In the genomic region with DNA sequence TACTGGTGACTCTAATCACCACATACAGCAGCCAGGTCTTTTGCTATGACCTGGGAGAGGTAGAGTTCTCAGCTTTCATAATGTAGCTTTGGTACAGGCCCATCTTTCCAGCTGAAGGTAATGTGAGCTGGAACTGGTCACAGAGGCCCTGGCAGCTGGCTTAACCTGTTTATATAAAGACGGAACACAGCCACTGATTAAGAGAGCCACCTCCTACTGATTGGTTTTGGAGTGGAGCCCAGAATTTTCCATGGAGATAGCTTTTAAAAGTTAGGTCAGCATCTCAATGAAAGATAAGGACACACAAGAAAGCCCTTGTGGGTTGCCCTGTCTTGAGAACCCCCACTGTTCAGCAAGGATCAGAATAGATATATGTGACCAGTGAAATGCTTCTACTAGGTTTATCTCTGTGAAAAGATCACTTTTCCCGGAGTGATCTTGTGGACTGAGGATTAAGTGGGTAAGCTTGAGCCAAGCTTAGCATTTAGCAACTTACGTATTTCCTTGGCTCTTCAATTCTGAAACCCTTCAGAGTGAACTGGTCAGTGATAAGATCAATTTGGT, we compare ENCODE assay signal across 8 cellular contexts.
DNase-seq lines count a peak whose midpoint lies in the region; TF ChIP-seq lines count a peak whose summit lies in the region.

No MANE protein-coding gene starts in this region.

- H3K36me3 Mint-ChIP-seq in neural progenitor cell, result no peaks in the 10 kb centered on the region
- no peaks in the 10 kb centered on the region for H3K36me3 Mint-ChIP-seq in CD4-positive, alpha-beta memory T cell

- H3K4me1 ChIP-seq in colonic mucosa, result peaks cover 3% of the 10 kb centered on the region
- peaks cover 45% of the 10 kb centered on the region for H3K4me1 ChIP-seq in neural progenitor cell
- no peaks in the 10 kb centered on the region for H3K4me1 ChIP-seq in CD4-positive, alpha-beta memory T cell (ENCODE audit: insufficient read depth, low read length)

- in situ Hi-C loops in GM13977 (cut with MboI; ENCODE audit: low pct_unique_long_range_greater_than_20kb, low sequenced_read_pairs, unreplicated experiment), result no loop called here

- H2AFZ ChIP-seq in neural progenitor cell (replicated peaks), result no peak overlapping the region

- H3K4me3 Mint-ChIP-seq in neural progenitor cell, result no peak overlapping the region
- no peak overlapping the region for H3K4me3 Mint-ChIP-seq in CD4-positive, alpha-beta memory T cell

- peaks cover 27% of the 10 kb centered on the region for H3K4me1 Mint-ChIP-seq in neural progenitor cell
- peaks cover 0 to 6% (median 3%) of the 10 kb centered on the region in 4 donors for H3K4me1 Mint-ChIP-seq in CD4-positive, alpha-beta memory T cell

- peaks cover 6% of the 10 kb centered on the region for H3K27me3 Mint-ChIP-seq in neural progenitor cell (ENCODE audit: insufficient read depth, low read depth)
- peaks cover 0 to 2% of the 10 kb centered on the region in 2 donors for H3K27me3 Mint-ChIP-seq in CD4-positive, alpha-beta memory T cell

- H3K4me2 ChIP-seq in neural progenitor cell, result no peak overlapping the region

- peak; percentile 68 for DNase-seq in EH (ENCODE audit: low read depth)
- DNase-seq in NCI-H2171 treated with DMSO at 0.1 percent for 48 hours (lab: John Stamatoyannopoulos, UW), result peak; percentile 82
- DNase-seq in colonic mucosa, result peak; percentile 86
- DNase-seq in neural progenitor cell (ENCODE audit: low spot score), result peak; percentile 18
- DNase-seq in GM13977 (ENCODE audit: low spot score), result no peak
- no peak for DNase-seq in activated CD4-positive, alpha-beta T cell treated with anti-CD3 and anti-CD28 coated beads, Interleukin-2, amount 50 U/mL, for 48 hours
- no peak for DNase-seq in globus pallidus (ENCODE audit: low spot score)
- DNase-seq in CD4-positive, alpha-beta memory T cell, result no peak

- H3K27ac ChIP-seq in colonic mucosa (peak overlapping the region; percentile 73), neural progenitor cell (peak overlapping the region; percentile 49)
- no peak overlapping the region for H3K27ac ChIP-seq in CD4-positive, alpha-beta memory T cell (ENCODE audit: low read depth, low read length)

- no peaks in the 10 kb centered on the region for H3K9me3 ChIP-seq in colonic mucosa
- H3K9me3 ChIP-seq in neural progenitor cell (ENCODE audit: low read depth), result no peaks in the 10 kb centered on the region
- H3K9me3 ChIP-seq in CD4-positive, alpha-beta memory T cell (ENCODE audit: control insufficient read depth in 1 of 2, low read length in 2 of 2), result no peaks in the 10 kb centered on the region

- H3K9ac ChIP-seq in colonic mucosa (ENCODE audit: low read depth in 2 of 2, low read length in 2 of 2), result peak overlapping the region in 1 of 2 donors; percentile 22
- H3K9ac ChIP-seq in neural progenitor cell, result no peak overlapping the region

- no peak overlapping the region for H3K27ac Mint-ChIP-seq in neural progenitor cell
- peak overlapping the region in 1 of 7 donors; percentile 18 for H3K27ac Mint-ChIP-seq in CD4-positive, alpha-beta memory T cell

- no peaks in the 10 kb centered on the region for H3K36me3 ChIP-seq in colonic mucosa
- no peaks in the 10 kb centered on the region for H3K36me3 ChIP-seq in neural progenitor cell
- H3K36me3 ChIP-seq in CD4-positive, alpha-beta memory T cell (ENCODE audit: insufficient read depth, low read length), result no peaks in the 10 kb centered on the region

- H3F3A ChIP-seq in neural progenitor cell (ENCODE audit: low read depth), result peaks cover 12% of the 10 kb centered on the region

- intact Hi-C loops in colonic mucosa (cut with DNase I), result loop anchor here (5.0 kb wide), 1 partner anchor 51 kb away; no protein-coding TSS in a partner anchor
- intact Hi-C loops in CD4-positive, alpha-beta memory T cell (cut with micrococcal nuclease), result no loop called here

- H3K4me3 ChIP-seq in colonic mucosa (no peak overlapping the region), neural progenitor cell (no peak overlapping the region)
- no peak overlapping the region for H3K4me3 ChIP-seq in CD4-positive, alpha-beta memory T cell (ENCODE audit: low read length in 2 of 2)

- H3K9me3 Mint-ChIP-seq in neural progenitor cell, result no peaks in the 10 kb centered on the region
- no peaks in the 10 kb centered on the region for H3K9me3 Mint-ChIP-seq in CD4-positive, alpha-beta memory T cell

- POLR2A ChIA-PET in CD4-positive, alpha-beta memory T cell (lab: Charles Lee; ENCODE audit: partially characterized antibody), result no interaction called here

- H4K20me1 ChIP-seq in neural progenitor cell (ENCODE audit: low read depth), result no peaks in the 10 kb centered on the region

- TF ChIP-seq CTCF in colonic mucosa (IDR thresholded peaks at IDR 0.05), result no peak
- no peak for TF ChIP-seq CTCF in neural progenitor cell (IDR thresholded peaks at IDR 0.05)
- TF ChIP-seq CTCF in GM13977 (IDR thresholded peaks at IDR 0.05; ENCODE audit: extremely low read depth, insufficient read depth, missing control alignments), result no peak

- CTCF ChIA-PET in CD4-positive, alpha-beta memory T cell (lab: Charles Lee; ENCODE audit: partially characterized antibody), result no interaction called here

- H3K27me3 ChIP-seq in colonic mucosa, result no peaks in the 10 kb centered on the region
- H3K27me3 ChIP-seq in neural progenitor cell, result no peaks in the 10 kb centered on the region
- H3K27me3 ChIP-seq in CD4-positive, alpha-beta memory T cell (ENCODE audit: insufficient read depth, low read length), result no peaks in the 10 kb centered on the region

- H3K79me2 ChIP-seq in neural progenitor cell (ENCODE audit: low read depth), result no peaks in the 10 kb centered on the region

Comparison
In these comparisons a context has a peak if more than half of its experiments do, and no peak if none do; other contexts are left out.
1. DNase-seq: peak in EH (single experiment), NCI-H2171 treated with DMSO at 0.1 percent for 48 hours (single experiment), colonic mucosa (single experiment) and neural progenitor cell (single experiment); none in GM13977 (single experiment), activated CD4-positive, alpha-beta T cell treated with anti-CD3 and anti-CD28 coated beads, Interleukin-2, amount 50 U/mL, for 48 hours (0 of 2), globus pallidus (single experiment) and CD4-positive, alpha-beta memory T cell (0 of 5).